Comparison of ENCODE assay signal across 9 cellular contexts in genomic region chr7:155660059-155660757, GRCh38. TPM values are rescaled to one million over a fixed set of nuclear protein-coding genes. Genes with fewer than 3 reads are reported as not detected.
DNase-seq lines count a peak whose midpoint lies in the region; ATAC-seq and TF ChIP-seq lines count a peak whose summit lies in the region.
"Had no signal": no experiment of that assay in that cellular context is flagged by ENCODE, and none has a peak within 500 bp of the region (broad histone marks: within the 10 kb centered on the region; RNA-seq: fewer than 3 reads in every experiment).

No MANE protein-coding gene starts in this region.

- H3K4me1 ChIP-seq in HCT116 (ENCODE audit: control insufficient read depth in 1 of 2, insufficient read depth in 2 of 2, low read length in 2 of 2): peaks cover 5 to 15% of the 10 kb centered on the region in 2 experiments; a peak in 3 of 4 replicates
- peaks cover 0 to 42% (median 28%) of the 10 kb centered on the region in 4 donors for H3K4me1 ChIP-seq in sigmoid colon
- H3K4me1 ChIP-seq in right atrium auricular region: peaks cover 0 to 10% of the 10 kb centered on the region in 2 donors

- H3K4me2 ChIP-seq in HCT116 (ENCODE audit: low read length): peak overlapping the region; percentile 33; the same call in 1 of the 2 replicates

- H4K20me1 ChIP-seq in HCT116 (ENCODE audit: insufficient read depth): peaks cover 38% of the 10 kb centered on the region

- no peaks in the 10 kb centered on the region for H3K9me2 ChIP-seq in HCT116 (ENCODE audit: insufficient read depth)

- peak; percentile 8 for DNase-seq in SIG-M5 treated with dmso at 0.1 percent for 504 hours (lab: John Stamatoyannopoulos, UW; ENCODE audit: unreplicated experiment)
- no peak for DNase-seq in SIG-M5 (lab: John Stamatoyannopoulos, UW)
- no peak for DNase-seq in HCT116 (ENCODE audit: low read depth, low spot score)
- peak; percentile 56 for DNase-seq in foreskin melanocyte
- DNase-seq in sigmoid colon: no peak
- DNase-seq in right atrium auricular region (ENCODE audit: low spot score): no peak
- DNase-seq in GF-D8 (lab: John Stamatoyannopoulos, UW): no peak

- TF ChIP-seq EP300 in sigmoid colon (IDR thresholded peaks at IDR 0.05): no peak

- peaks cover 100% of the 10 kb centered on the region for H3K79me2 ChIP-seq in HCT116 (ENCODE audit: insufficient read depth, low read length)

- POLR2A ChIA-PET in HCT116 (lab: Charles Lee): no interaction called here

- no peak for TF ChIP-seq POLR2A in HCT116 (IDR thresholded peaks at IDR 0.05; ENCODE audit: borderline replicate concordance, extremely low read depth, insufficient read depth, insufficient read length)
- TF ChIP-seq POLR2A in sigmoid colon (IDR thresholded peaks at IDR 0.05): no peak

- no peak for TF ChIP-seq CTCF in HCT116 (IDR thresholded peaks at IDR 0.05 in 2 of 3, conservative IDR thresholded peaks at IDR 0.05 in 1 of 3; ENCODE audit: borderline replicate concordance in 1 of 3, insufficient read depth in 1 of 3, low read depth in 2 of 3, low read length in 2 of 3)
- no peak for TF ChIP-seq CTCF in sigmoid colon (IDR thresholded peaks at IDR 0.05)
- TF ChIP-seq CTCF in right atrium auricular region (IDR thresholded peaks at IDR 0.05): no peak

- WGBS in sigmoid colon, 2 donors: 75 to 79% methylated on average over 5 of the region's 5 CpGs

- intact Hi-C loops in HCT116 (cut with micrococcal nuclease) (no loop called here), sigmoid colon (cut with DNase I) (no loop called here)

- H3K36me3 ChIP-seq in HCT116 (ENCODE audit: control insufficient read depth in 1 of 2, insufficient read depth in 2 of 2, low read length in 2 of 2): no peaks in the 10 kb centered on the region; a peak in 1 of 4 replicates
- peaks cover 0 to under 1% (median 0%) of the 10 kb centered on the region in 4 donors for H3K36me3 ChIP-seq in sigmoid colon
- no peaks in the 10 kb centered on the region for H3K36me3 ChIP-seq in right atrium auricular region

- H3K9me3 ChIP-seq in HCT116 (ENCODE audit: control insufficient read depth in 1 of 2, insufficient read depth in 1 of 2, low read depth in 1 of 2, low read length in 2 of 2): no peaks in the 10 kb centered on the region
- H3K9me3 ChIP-seq in sigmoid colon: no peaks in the 10 kb centered on the region
- no peaks in the 10 kb centered on the region for H3K9me3 ChIP-seq in right atrium auricular region

- H3K4me3 ChIP-seq in HCT116 (replicated peaks in 1 of 2; ENCODE audit: low read depth in 1 of 2, low read length in 2 of 2): no peak overlapping the region
- no peak overlapping the region for H3K4me3 ChIP-seq in sigmoid colon
- H3K4me3 ChIP-seq in right atrium auricular region: no peak overlapping the region

- no peak for TF ChIP-seq RAD21 in HCT116 (IDR thresholded peaks at IDR 0.05; ENCODE audit: low read depth)

- CTCF ChIA-PET in HCT116 (lab: Charles Lee): interaction anchor here (1.4 kb wide), 1 partner anchor 61 kb away, joined by 3 read pairs; no protein-coding TSS in a partner anchor

- H3K27ac ChIP-seq in HCT116 (ENCODE audit: low read depth, low read length): no peak overlapping the region
- no peak overlapping the region for H3K27ac ChIP-seq in sigmoid colon
- no peak overlapping the region for H3K27ac ChIP-seq in right atrium auricular region
- H3K27ac ChIP-seq: 22Rv1 had no signal

- RAD21 ChIA-PET in HCT116 (lab: Charles Lee; ENCODE audit: low non-redundant PET in 1 of 2, low total read pairs in 2 of 2, uncharacterized antibody in 2 of 2, unreplicated experiment in 2 of 2): no interaction called here

- no peak overlapping the region for H3K9ac ChIP-seq in HCT116 (ENCODE audit: low read length)

- no TSS peak for BruUV-seq in HCT116 (replicated peaks; lab: Mats Ljungman, UMichigan)

- H3K27me3 ChIP-seq in HCT116 (ENCODE audit: insufficient read depth, low read length) (no peaks in the 10 kb centered on the region), sigmoid colon (no peaks in the 10 kb centered on the region), right atrium auricular region (no peaks in the 10 kb centered on the region)

- ATAC-seq in HCT116: no peak
- peak; percentile 73 for ATAC-seq in HG03558 (IDR thresholded peaks at IDR 0.05; ENCODE audit: extremely low read depth, unreplicated experiment)

- no peak overlapping the region for H2AFZ ChIP-seq in HCT116 (ENCODE audit: low read depth, low read length, poor library complexity, severe bottlenecking)

TF ChIP-seq in HCT116, 20 proteins besides CTCF, POLR2A, EP300 and RAD21:
- TF ChIP-seq ELF1 (IDR thresholded peaks at IDR 0.05; ENCODE audit: borderline replicate concordance, low read depth) (no peak), SIN3A (IDR thresholded peaks at IDR 0.05; ENCODE audit: low read depth) (no peak), EGR1 (IDR thresholded peaks at IDR 0.05; ENCODE audit: low read depth) (no peak), POLR2AphosphoS5 (IDR thresholded peaks at IDR 0.05; ENCODE audit: low read depth, low read length) (no peak), EZH2phosphoT487 (IDR thresholded peaks at IDR 0.05; ENCODE audit: borderline replicate concordance) (no peak), ZNF274 (IDR thresholded peaks at IDR 0.05; ENCODE audit: low read depth, low read length) (no peak), CBX3 (IDR thresholded peaks at IDR 0.05; ENCODE audit: low read depth) (no peak), ZFX (IDR thresholded peaks at IDR 0.05) (no peak)
- TF ChIP-seq, protein P1, sequence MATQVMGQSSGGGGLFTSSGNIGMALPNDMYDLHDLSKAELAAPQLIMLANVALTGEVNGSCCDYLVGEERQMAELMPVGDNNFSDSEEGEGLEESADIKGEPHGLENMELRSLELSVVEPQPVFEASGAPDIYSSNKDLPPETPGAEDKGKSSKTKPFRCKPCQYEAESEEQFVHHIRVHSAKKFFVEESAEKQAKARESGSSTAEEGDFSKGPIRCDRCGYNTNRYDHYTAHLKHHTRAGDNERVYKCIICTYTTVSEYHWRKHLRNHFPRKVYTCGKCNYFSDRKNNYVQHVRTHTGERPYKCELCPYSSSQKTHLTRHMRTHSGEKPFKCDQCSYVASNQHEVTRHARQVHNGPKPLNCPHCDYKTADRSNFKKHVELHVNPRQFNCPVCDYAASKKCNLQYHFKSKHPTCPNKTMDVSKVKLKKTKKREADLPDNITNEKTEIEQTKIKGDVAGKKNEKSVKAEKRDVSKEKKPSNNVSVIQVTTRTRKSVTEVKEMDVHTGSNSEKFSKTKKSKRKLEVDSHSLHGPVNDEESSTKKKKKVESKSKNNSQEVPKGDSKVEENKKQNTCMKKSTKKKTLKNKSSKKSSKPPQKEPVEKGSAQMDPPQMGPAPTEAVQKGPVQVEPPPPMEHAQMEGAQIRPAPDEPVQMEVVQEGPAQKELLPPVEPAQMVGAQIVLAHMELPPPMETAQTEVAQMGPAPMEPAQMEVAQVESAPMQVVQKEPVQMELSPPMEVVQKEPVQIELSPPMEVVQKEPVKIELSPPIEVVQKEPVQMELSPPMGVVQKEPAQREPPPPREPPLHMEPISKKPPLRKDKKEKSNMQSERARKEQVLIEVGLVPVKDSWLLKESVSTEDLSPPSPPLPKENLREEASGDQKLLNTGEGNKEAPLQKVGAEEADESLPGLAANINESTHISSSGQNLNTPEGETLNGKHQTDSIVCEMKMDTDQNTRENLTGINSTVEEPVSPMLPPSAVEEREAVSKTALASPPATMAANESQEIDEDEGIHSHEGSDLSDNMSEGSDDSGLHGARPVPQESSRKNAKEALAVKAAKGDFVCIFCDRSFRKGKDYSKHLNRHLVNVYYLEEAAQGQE (IDR thresholded peaks at IDR 0.05; ENCODE audit: low read depth): no peak
TF ChIP-seq in HCT116: peak in this region for 0.

RNA-seq across cellular contexts. Expression of gene RBM33, which starts 15.7 kb away (rescaled TPM):
- total RNA-seq in HCT116 (2021; ENCODE audit: unreplicated experiment) (64.3 TPM), sigmoid colon (10 to 100 TPM; 27.5 to 60.4 (median 36.1) TPM), right atrium auricular region (10 to 100 TPM; 15.4 to 21.0 TPM)
- polyA plus RNA-seq in HCT116 (2012): 24.9 and 29.9 TPM in 2 replicates
- 10 to 100 TPM in 1 of 3 donors, 1 to 10 TPM in 2; 3.6 to 30.8 (median 8.1) TPM for polyA plus RNA-seq in sigmoid colon

Comparison
In these comparisons a context has a peak if more than half of its experiments do, and no peak if none do; other contexts are left out.
1. DNase-seq: peak in SIG-M5 treated with dmso at 0.1 percent for 504 hours (single experiment) and foreskin melanocyte (single experiment); none in SIG-M5 (single experiment), HCT116 (single experiment), sigmoid colon (single experiment), right atrium auricular region (single experiment) and GF-D8 (single experiment).